ENCODE assay signal across 9 cellular contexts in the genomic region with DNA sequence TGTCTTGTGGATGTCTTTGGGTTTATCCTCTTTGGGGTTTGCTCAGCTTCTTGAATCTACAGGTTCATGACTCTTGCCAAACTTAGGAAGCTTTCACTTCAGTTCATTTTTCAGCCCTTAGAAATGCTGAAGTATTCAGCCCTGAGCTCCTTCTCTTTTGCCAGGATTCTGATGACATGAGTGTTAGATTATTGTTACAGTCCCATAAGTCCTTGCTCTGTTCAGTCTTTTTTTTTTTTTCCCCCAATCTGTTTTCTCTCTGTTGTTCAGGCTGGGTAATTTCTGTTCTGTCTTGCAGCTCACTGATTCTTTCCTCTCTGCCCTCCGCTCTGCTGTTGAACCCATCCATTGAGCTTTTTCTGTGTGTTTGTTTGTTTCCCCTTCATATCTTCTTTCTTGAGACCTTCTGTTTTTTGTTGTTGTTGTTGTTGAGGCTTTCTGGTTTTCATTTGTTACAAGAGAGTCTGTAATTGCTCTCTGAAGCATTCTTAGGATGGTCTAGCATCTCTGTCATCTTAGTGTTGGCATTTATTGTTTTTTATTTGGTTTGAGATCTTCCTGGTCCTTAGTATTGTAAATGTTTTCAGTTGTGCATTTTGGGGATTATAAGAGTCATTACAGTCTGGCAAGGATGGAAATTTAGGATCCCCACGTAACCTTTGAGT. TPM values are rescaled to one million over a fixed set of nuclear protein-coding genes. Genes with fewer than 3 reads are reported as not detected.
A peak's percentile ranks its signal among the peaks of the same experiment; 100 is the strongest.
DNase-seq lines count a peak whose midpoint lies in the region; ATAC-seq lines count a peak whose summit lies in the region.
"Had no signal": no experiment of that assay in that cellular context is flagged by ENCODE, and none has a peak within 500 bp of the region (broad histone marks: within the 10 kb centered on the region; RNA-seq: fewer than 3 reads in every experiment).

No MANE protein-coding gene starts in this region.

- H3K27ac ChIP-seq in CD4-positive, CD25-positive, alpha-beta regulatory T cell (ENCODE audit: insufficient read depth, low read length, poor library complexity, severe bottlenecking): peak overlapping the region; percentile 35

- H3K36me3 ChIP-seq in CD4-positive, CD25-positive, alpha-beta regulatory T cell (ENCODE audit: control insufficient read depth, insufficient read depth, low read length): no peaks in the 10 kb centered on the region

- H3K4me1 Mint-ChIP-seq in CD4-positive, CD25-positive, alpha-beta regulatory T cell: peaks cover 19 to 50% (median 44%) of the 10 kb centered on the region in 4 donors
- peaks cover 32% of the 10 kb centered on the region for H3K4me1 Mint-ChIP-seq in T-helper 17 cell
- H3K4me1 Mint-ChIP-seq in activated naive CD4-positive, alpha-beta T cell treated with anti-CD3 and anti-CD28 coated beads, Interleukin-2, amount 10 ng/mL, durations not matched to agents 7 days and 5 days: peaks cover 10% of the 10 kb centered on the region

- H3K27ac Mint-ChIP-seq in CD4-positive, CD25-positive, alpha-beta regulatory T cell: peak overlapping the region; percentile 15 to 49 (median 21)
- H3K27ac Mint-ChIP-seq in T-helper 17 cell: peak overlapping the region; percentile 77
- no peak overlapping the region for H3K27ac Mint-ChIP-seq in activated naive CD4-positive, alpha-beta T cell treated with anti-CD3 and anti-CD28 coated beads, Interleukin-2, amount 10 ng/mL, durations not matched to agents 7 days and 5 days

- H3K36me3 Mint-ChIP-seq in CD4-positive, CD25-positive, alpha-beta regulatory T cell: peaks cover 18% of the 10 kb centered on the region
- peaks cover 5% of the 10 kb centered on the region for H3K36me3 Mint-ChIP-seq in T-helper 17 cell (ENCODE audit: low read depth)
- H3K36me3 Mint-ChIP-seq in activated naive CD4-positive, alpha-beta T cell treated with anti-CD3 and anti-CD28 coated beads, Interleukin-2, amount 10 ng/mL, durations not matched to agents 7 days and 5 days: peaks cover 9% of the 10 kb centered on the region

- H3K4me3 ChIP-seq in CD4-positive, CD25-positive, alpha-beta regulatory T cell (ENCODE audit: low read depth, low read length): no peak overlapping the region

- DNase-seq in CD4-positive, CD25-positive, alpha-beta regulatory T cell: no peak
- DNase-seq in T-helper 17 cell (no peak), fibroblast of the conjunctiva (ENCODE audit: low read depth) (peak; percentile 63), renal cortical epithelial cell (ENCODE audit: low read depth) (peak; percentile 48), NCI-H1417 treated with DMSO at 0.1 percent for 48 hours (lab: John Stamatoyannopoulos, UW) (no peak), SKM-1 treated with dmso at 0.1 percent for 144 hours (lab: John Stamatoyannopoulos, UW; ENCODE audit: unreplicated experiment) (no peak), SIG-M5 treated with dmso at 0.1 percent for 504 hours (lab: John Stamatoyannopoulos, UW; ENCODE audit: unreplicated experiment) (no peak)
- DNase-seq in activated naive CD4-positive, alpha-beta T cell treated with anti-CD3 and anti-CD28 coated beads, Interleukin-2, amount 10 ng/mL, durations not matched to agents 7 days and 5 days: no peak
- DNase-seq: NCI-H2081 treated with DMSO at 0.1 percent for 48 hours had no signal

- no peaks in the 10 kb centered on the region for H3K9me3 ChIP-seq in CD4-positive, CD25-positive, alpha-beta regulatory T cell (ENCODE audit: control insufficient read depth in 2 of 2, low read length in 2 of 2)
- no peaks in the 10 kb centered on the region for H3K9me3 ChIP-seq in T-helper 17 cell (ENCODE audit: control insufficient read depth, low read length, poor library complexity, severe bottlenecking)

- no peaks in the 10 kb centered on the region for H3K27me3 ChIP-seq in CD4-positive, CD25-positive, alpha-beta regulatory T cell (ENCODE audit: control insufficient read depth, insufficient read depth, low read length)

- no peak for ATAC-seq in CD4-positive, CD25-positive, alpha-beta regulatory T cell (ENCODE audit: low read depth in 2 of 2)
- no peak for ATAC-seq in T-helper 17 cell

- CTCF ChIA-PET in activated naive CD4-positive, alpha-beta T cell treated with anti-CD3 and anti-CD28 coated beads, Interleukin-2, amount 10 ng/mL, durations not matched to agents 7 days and 5 days (lab: Charles Lee): no interaction called here

- no peaks in the 10 kb centered on the region for H3K4me1 ChIP-seq in CD4-positive, CD25-positive, alpha-beta regulatory T cell (ENCODE audit: control insufficient read depth, insufficient read depth, low read length, poor library complexity, severe bottlenecking)

- peaks cover 0 to 2% (median 0%) of the 10 kb centered on the region in 7 donors for H3K9me3 Mint-ChIP-seq in CD4-positive, CD25-positive, alpha-beta regulatory T cell
- H3K9me3 Mint-ChIP-seq in activated naive CD4-positive, alpha-beta T cell treated with anti-CD3 and anti-CD28 coated beads, Interleukin-2, amount 10 ng/mL, durations not matched to agents 7 days and 5 days: no peaks in the 10 kb centered on the region

- H3K27me3 Mint-ChIP-seq in CD4-positive, CD25-positive, alpha-beta regulatory T cell: no peaks in the 10 kb centered on the region
- no peaks in the 10 kb centered on the region for H3K27me3 Mint-ChIP-seq in T-helper 17 cell
- H3K27me3 Mint-ChIP-seq in activated naive CD4-positive, alpha-beta T cell treated with anti-CD3 and anti-CD28 coated beads, Interleukin-2, amount 10 ng/mL, durations not matched to agents 7 days and 5 days: no peaks in the 10 kb centered on the region

- peak overlapping the region in 2 of 4 donors; percentile 38 to 50 for H3K4me3 Mint-ChIP-seq in CD4-positive, CD25-positive, alpha-beta regulatory T cell
- peak overlapping the region; percentile 59 for H3K4me3 Mint-ChIP-seq in T-helper 17 cell
- no peak overlapping the region for H3K4me3 Mint-ChIP-seq in activated naive CD4-positive, alpha-beta T cell treated with anti-CD3 and anti-CD28 coated beads, Interleukin-2, amount 10 ng/mL, durations not matched to agents 7 days and 5 days

RNA-seq across cellular contexts. Expression of a gene that starts 18.4 kb away (rescaled TPM):
- total RNA-seq in CD4-positive, CD25-positive, alpha-beta regulatory T cell: 66.1 TPM
- polyA plus RNA-seq in CD4-positive, CD25-positive, alpha-beta regulatory T cell: 10 to 100 TPM; 12.2 to 19.6 (median 16.1) TPM
- total RNA-seq in T-helper 17 cell (10 to 100 TPM; 48.6 to 56.8 TPM), renal cortical epithelial cell (21.7 and 72.8 TPM in 2 replicates)

RNA-seq across cellular contexts. Expression of a gene that starts 59.8 kb away (rescaled TPM):
- total RNA-seq in CD4-positive, CD25-positive, alpha-beta regulatory T cell: 42.2 TPM
- polyA plus RNA-seq in CD4-positive, CD25-positive, alpha-beta regulatory T cell: 10 to 100 TPM; 75.5 to 91.0 (median 85.8) TPM
- total RNA-seq in T-helper 17 cell (10 to 100 TPM; 52.0 to 67.1 TPM), renal cortical epithelial cell (69.8 and 90.5 TPM in 2 replicates)

Comparison
In these comparisons a context has a peak if more than half of its experiments do, and no peak if none do; other contexts are left out.
1. DNase-seq: peak in fibroblast of the conjunctiva (single experiment) and renal cortical epithelial cell (single experiment); none in CD4-positive, CD25-positive, alpha-beta regulatory T cell (0 of 3), T-helper 17 cell (0 of 3), NCI-H1417 treated with DMSO at 0.1 percent for 48 hours (single experiment), SKM-1 treated with dmso at 0.1 percent for 144 hours (single experiment), SIG-M5 treated with dmso at 0.1 percent for 504 hours (single experiment) and activated naive CD4-positive, alpha-beta T cell treated with anti-CD3 and anti-CD28 coated beads, Interleukin-2, amount 10 ng/mL, durations not matched to agents 7 days and 5 days (single experiment).